11 cellular contexts compared by ENCODE assay signal in the genomic region with DNA sequence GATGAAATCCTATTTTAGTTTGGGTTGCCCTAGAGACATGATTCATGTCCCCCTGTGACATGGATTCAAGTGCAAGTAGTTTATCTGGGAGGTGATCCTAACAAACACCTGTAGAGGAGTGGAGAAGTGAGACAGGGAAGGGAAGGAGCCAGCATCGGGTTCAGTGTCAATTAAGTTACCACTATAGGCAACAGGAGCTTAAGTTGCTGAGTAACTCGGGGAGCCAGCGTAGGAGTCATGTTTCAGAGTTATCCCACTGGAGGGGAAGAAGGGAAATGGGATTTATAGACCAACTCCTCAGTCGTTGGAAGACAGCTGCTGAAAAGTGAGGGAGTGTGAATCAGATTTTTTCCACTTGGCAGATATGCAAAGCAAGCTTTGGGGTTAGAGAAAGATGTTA. TPM values are rescaled to one million over a fixed set of nuclear protein-coding genes. Genes with fewer than 3 reads are reported as not detected.
DNase-seq lines count a peak whose midpoint lies in the region; ATAC-seq, FAIRE-seq and TF ChIP-seq lines count a peak whose summit lies in the region.
"Had no signal": no experiment of that assay in that cellular context is flagged by ENCODE, and none has a peak within 500 bp of the region (broad histone marks: within the 10 kb centered on the region; RNA-seq: fewer than 3 reads in every experiment).

No MANE protein-coding gene starts in this region.

- H3K14ac ChIP-seq in H1 (ENCODE audit: insufficient read length) = no peak overlapping the region

- H3K9me3 ChIP-seq in H1 (ENCODE audit: insufficient read depth in 2 of 2, low read depth in 1 of 2, low read length in 1 of 2) = no peaks in the 10 kb centered on the region
- H3K9me3 ChIP-seq in tibial artery = peaks cover 0 to 3% (median 0%) of the 10 kb centered on the region in 3 donors
- H3K9me3 ChIP-seq: neutrophil had no signal

- peak overlapping the region in 1 of 2 experiments; percentile 29; a peak in 2 of 4 replicates for H3K4me2 ChIP-seq in H1 (ENCODE audit: insufficient read depth in 1 of 2, low read depth in 2 of 2, low read length in 2 of 2)

- peaks cover 0 to 2% (median 0%) of the 10 kb centered on the region in 5 donors for H3K27me3 Mint-ChIP-seq in naive thymus-derived CD8-positive, alpha-beta T cell

- ATAC-seq in naive thymus-derived CD8-positive, alpha-beta T cell = no peak

- no peak overlapping the region for H2BK20ac ChIP-seq in H1 (ENCODE audit: low read length)

- TF ChIP-seq CTCF in H1 (IDR thresholded peaks at IDR 0.05; ENCODE audit: control extremely low read depth in 1 of 3, insufficient read depth in 1 of 3, low read depth in 1 of 3, low read length in 3 of 3) (no peak), tibial artery (IDR thresholded peaks at IDR 0.05) (no peak)

- H3K36me3 ChIP-seq in H1 (ENCODE audit: control insufficient read depth in 2 of 4, insufficient read depth in 4 of 4, low read length in 3 of 4) (peaks cover 0 to 6% (median 1%) of the 10 kb centered on the region in 4 experiments; a peak in 3 of 8 replicates), tibial artery (peaks cover 7 to 14% (median 11%) of the 10 kb centered on the region in 3 donors)
- H3K36me3 ChIP-seq: neutrophil had no signal

- H4K20me1 ChIP-seq in H1 (replicated peaks in 1 of 2; ENCODE audit: control insufficient read depth in 1 of 2, insufficient read depth in 2 of 2, low read length in 2 of 2) = no peaks in the 10 kb centered on the region

- no peak overlapping the region for H3K4ac ChIP-seq in H1 (replicated peaks; ENCODE audit: insufficient read length, low read depth, low read length)

- no peak for TF ChIP-seq RAD21 in H1 (IDR thresholded peaks at IDR 0.05 in 1 of 2, conservative IDR thresholded peaks at IDR 0.05 in 1 of 2; ENCODE audit: low read depth in 2 of 2, low read length in 2 of 2)

- 39% methylated on average over 4 of the region's 4 CpGs; no CpG with 5 or more reads in 1 of the 2 experiments for WGBS in H1 (ENCODE audit: extremely low coverage in 1 of 2, insufficient coverage in 1 of 2, insufficient read length in 1 of 2, insufficient replicate concordance in 2 of 2, low coverage in 1 of 2, low lambda C conversion rate in 2 of 2, missing lambda C conversion rate in 1 of 2), 2 experiments

- H3K27ac Mint-ChIP-seq in naive thymus-derived CD8-positive, alpha-beta T cell = peak overlapping the region in 9 of 10 donors; percentile 58 to 94 (median 78)

- peaks cover 29 to 86% (median 62%) of the 10 kb centered on the region in 4 donors for H3K4me1 Mint-ChIP-seq in naive thymus-derived CD8-positive, alpha-beta T cell

- no peak overlapping the region for H4K5ac ChIP-seq in H1 (ENCODE audit: insufficient read length, low read depth, low read length)

- POLR2A ChIA-PET in H1 (lab: Charles Lee; ENCODE audit: partially characterized antibody) = interaction anchor here (0.6 to 1.2 kb wide), 6 partner anchors 9 to 147 kb away, joined by 3 to 4 read pairs (median 3); partner anchors contain the start of genes EXTL2 and SLC30A7
- POLR2A ChIA-PET in naive thymus-derived CD8-positive, alpha-beta T cell (lab: Charles Lee) = interaction anchor here (1.4 to 3.0 kb wide), 4 partner anchors 9 to 22 kb away, joined by 3 to 49 read pairs (median 10); no protein-coding TSS in a partner anchor

- no peak overlapping the region for H4K8ac ChIP-seq in H1 (ENCODE audit: extremely low read depth, insufficient read depth, low read length)

- H3K79me1 ChIP-seq in H1 (ENCODE audit: low read depth, low read length) = no peaks in the 10 kb centered on the region

- H3K56ac ChIP-seq in H1 (replicated peaks; ENCODE audit: insufficient read length, low read depth, low read length) = no peak overlapping the region

- H2AK5ac ChIP-seq in H1 (ENCODE audit: low read depth, low read length) = no peak overlapping the region

- H3K27me3 ChIP-seq in H1 (replicated peaks in 1 of 4; ENCODE audit: control insufficient read depth in 3 of 4, extremely low read depth in 1 of 4, insufficient read depth in 3 of 4, low read length in 3 of 4) = no peaks in the 10 kb centered on the region
- H3K27me3 ChIP-seq in tibial artery = no peaks in the 10 kb centered on the region
- H3K27me3 ChIP-seq: neutrophil had no signal

- H2BK120ac ChIP-seq in H1 (replicated peaks; ENCODE audit: low read depth, low read length) = no peak overlapping the region

- peaks cover 0 to 2% of the 10 kb centered on the region in 2 experiments; a peak in 2 of 4 replicates for H3K79me2 ChIP-seq in H1 (ENCODE audit: control insufficient read depth in 1 of 2, insufficient read depth in 2 of 2, low read length in 2 of 2)

- H3K4me1 ChIP-seq in H1 (replicated peaks in 1 of 4; ENCODE audit: control insufficient read depth in 3 of 4, insufficient read depth in 4 of 4, low read length in 3 of 4) (peaks cover 9 to 29% (median 19%) of the 10 kb centered on the region in 4 experiments), tibial artery (peaks cover 0 to 22% (median 5%) of the 10 kb centered on the region in 4 donors)

- H2BK5ac ChIP-seq in H1 (ENCODE audit: low read depth, low read length) = peak overlapping the region; percentile 40; the same call in 1 of the 2 replicates

- H3K27ac ChIP-seq in H1 (ENCODE audit: low read depth, low read length) (peak overlapping the region; percentile 15; the same call in 1 of the 2 replicates), tibial artery (peak overlapping the region in 1 of 2 donors; percentile 3)
- H3K27ac ChIP-seq: neutrophil had no signal

- no peak for TF ChIP-seq EP300 in H1 (IDR thresholded peaks at IDR 0.05; ENCODE audit: borderline replicate concordance in 1 of 2, low read depth in 2 of 2, low read length in 2 of 2)

- no peak overlapping the region for H3K18ac ChIP-seq in H1 (ENCODE audit: extremely low read depth, low read length)

- peak; percentile 62 for FAIRE-seq in H1 (lab: Jason Lieb, UNC)
- FAIRE-seq: G401.6 had no signal

- peaks cover 61 to 83% (median 75%) of the 10 kb centered on the region in 3 donors for H3K36me3 Mint-ChIP-seq in naive thymus-derived CD8-positive, alpha-beta T cell

- H3K9ac ChIP-seq in H1 (replicated peaks in 1 of 4; ENCODE audit: extremely low read depth in 1 of 4, low read depth in 3 of 4, low read length in 3 of 4) = no peak overlapping the region

- H3K4me3 Mint-ChIP-seq in naive thymus-derived CD8-positive, alpha-beta T cell = peak overlapping the region in 5 of 10 donors; percentile 6 to 58 (median 17)

- TF ChIP-seq POLR2A in H1 (IDR thresholded peaks at IDR 0.05; ENCODE audit: control extremely low read depth in 1 of 2, low read depth in 2 of 2, low read length in 2 of 2) = no peak

- peak; percentile 9 for DNase-seq in GM03348 (ENCODE audit: low spot score)
- DNase-seq in NCI-H2107 (lab: John Stamatoyannopoulos, UW) = peak; percentile 40
- no peak for DNase-seq in H1 (ENCODE audit: low read depth in 1 of 2, low spot score in 2 of 2)
- DNase-seq in naive thymus-derived CD8-positive, alpha-beta T cell = no peak
- DNase-seq in NOMO-1 (lab: John Stamatoyannopoulos, UW; ENCODE audit: unreplicated experiment in 2 of 2) = no peak
- DNase-seq in tibial artery = no peak
- no peak for DNase-seq in NCI-H2081 treated with DMSO at 0.1 percent for 48 hours (lab: John Stamatoyannopoulos, UW)
- DNase-seq in DMS79 treated with DMSO at 0.1 percent for 48 hours (lab: John Stamatoyannopoulos, UW) = no peak
- DNase-seq: amygdala had no signal

- no peak overlapping the region for H2AFZ ChIP-seq in H1 (ENCODE audit: low read length)

- H2BK15ac ChIP-seq in H1 (ENCODE audit: low read length) = no peak overlapping the region

- H3K23ac ChIP-seq in H1 (ENCODE audit: insufficient read length) = no peak overlapping the region

- peaks cover 2% of the 10 kb centered on the region; the same call in 1 of the 2 replicates for H3K23me2 ChIP-seq in H1 (ENCODE audit: low read depth, low read length)

- CTCF ChIA-PET in H1 (lab: Charles Lee; ENCODE audit: partially characterized antibody) = interaction anchor here (0.8 kb wide), 1 partner anchor 401 kb away, joined by 3 read pairs; no protein-coding TSS in a partner anchor

- no peak overlapping the region for H4K91ac ChIP-seq in H1 (replicated peaks; ENCODE audit: insufficient read length, low read length)

- no peak overlapping the region for H2BK12ac ChIP-seq in H1 (ENCODE audit: low read depth, low read length)

- H3K4me3 ChIP-seq in H1 (ENCODE audit: extremely low read depth in 1 of 4, insufficient read depth in 2 of 4, low read depth in 3 of 4, low read length in 4 of 4) = no peak overlapping the region
- H3K4me3 ChIP-seq in tibial artery = no peak overlapping the region

- peaks cover 17 to 69% (median 65%) of the 10 kb centered on the region in 9 donors for H3K9me3 Mint-ChIP-seq in naive thymus-derived CD8-positive, alpha-beta T cell

- intact Hi-C loops in tibial artery (cut with DNase I; ENCODE audit: low total_unique reads) = no loop called here

TF ChIP-seq in H1, 55 proteins besides CTCF, POLR2A, EP300 and RAD21 (continues in another document):
- no peak for TF ChIP-seq SIN3A (conservative IDR thresholded peaks at IDR 0.05 in 1 of 2, IDR thresholded peaks at IDR 0.05 in 1 of 2; ENCODE audit: low read depth in 1 of 2, low read length in 2 of 2)

RNA-seq across cellular contexts. Expression of gene SLC30A7, which starts 54.9 kb away (rescaled TPM):
- 18.9 and 22.1 TPM in 2 replicates for total RNA-seq in H1 (2021; fragmentation: NEBNext Ultra II Directional; extraction: Animal tissue kit (Norgen Biotek cat#: 25700))
- polyA plus RNA-seq in H1 (2011; rRNA removed) = 3.5 and 5.5 TPM in 2 replicates
- polyA plus RNA-seq in H1 (2011; cell fraction: cytosol; rRNA removed) = 4.6 TPM
- 4.0 TPM for polyA plus RNA-seq in H1 (2011; cell fraction: nucleus; rRNA removed)
- 5.1 to 7.3 TPM (median 6.3 TPM) in 4 replicates for polyA plus RNA-seq in H1 (2012, experiment 1 of 2)
- 0.67 TPM for polyA plus RNA-seq in H1 (2012, experiment 2 of 2)
- polyA plus RNA-seq in H1 (2013, experiment 1 of 2) = 15.3 TPM
- 17.0 TPM for polyA plus RNA-seq in H1 (2013, experiment 2 of 2)
- polyA minus RNA-seq in H1 (2011; rRNA and poly(A)+ RNA removed) = 20.9 and 25.4 TPM in 2 replicates
- 8.3 TPM for polyA minus RNA-seq in H1 (2011; cell fraction: cytosol; rRNA and poly(A)+ RNA removed)
- polyA minus RNA-seq in H1 (2011; cell fraction: nucleus; rRNA and poly(A)+ RNA removed) = 16.5 TPM
- 10 to 100 TPM; 34.1 to 37.0 TPM for total RNA-seq in naive thymus-derived CD8-positive, alpha-beta T cell
- 10 to 100 TPM in 2 of 3 donors, 1 to 10 TPM in 1; 8.1 to 10.8 (median 10.5) TPM for polyA plus RNA-seq in naive thymus-derived CD8-positive, alpha-beta T cell

RNA-seq across cellular contexts. Expression of gene EXTL2, which starts 56.1 kb away (rescaled TPM):
- total RNA-seq in H1 (2021; fragmentation: NEBNext Ultra II Directional; extraction: Animal tissue kit (Norgen Biotek cat#: 25700)) = 49.6 and 54.7 TPM in 2 replicates
- polyA plus RNA-seq in H1 (2011; rRNA removed) = 13.7 and 27.1 TPM in 2 replicates
- polyA plus RNA-seq in H1 (2011; cell fraction: cytosol; rRNA removed) = 26.1 TPM
- 20.0 TPM for polyA plus RNA-seq in H1 (2011; cell fraction: nucleus; rRNA removed)
- polyA plus RNA-seq in H1 (2012, experiment 1 of 2) = 20.1 to 40.9 TPM (median 27.1 TPM) in 4 replicates
- 4.4 TPM for polyA plus RNA-seq in H1 (2012, experiment 2 of 2)
- 69.3 TPM for polyA plus RNA-seq in H1 (2013, experiment 1 of 2)
- 70.9 TPM for polyA plus RNA-seq in H1 (2013, experiment 2 of 2)
- polyA minus RNA-seq in H1 (2011; rRNA and poly(A)+ RNA removed) = 30.6 and 50.7 TPM in 2 replicates
- polyA minus RNA-seq in H1 (2011; cell fraction: cytosol; rRNA and poly(A)+ RNA removed) = 19.4 TPM
- polyA minus RNA-seq in H1 (2011; cell fraction: nucleus; rRNA and poly(A)+ RNA removed) = 49.5 TPM
- 1 to 10 TPM; 4.4 to 6.2 TPM for total RNA-seq in naive thymus-derived CD8-positive, alpha-beta T cell
- 1 to 10 TPM; 4.6 to 7.6 (median 5.1) TPM for polyA plus RNA-seq in naive thymus-derived CD8-positive, alpha-beta T cell

Comparison
In these comparisons a context has a peak if more than half of its experiments do, and no peak if none do; other contexts are left out.
1. DNase-seq: peak in GM03348 (single experiment) and NCI-H2107 (single experiment); none in H1 (0 of 2), naive thymus-derived CD8-positive, alpha-beta T cell (0 of 10), NOMO-1 (0 of 2), tibial artery (0 of 2), NCI-H2081 treated with DMSO at 0.1 percent for 48 hours (single experiment) and DMS79 treated with DMSO at 0.1 percent for 48 hours (single experiment).